19 cellular contexts compared by ENCODE assay signal in the genomic region with DNA sequence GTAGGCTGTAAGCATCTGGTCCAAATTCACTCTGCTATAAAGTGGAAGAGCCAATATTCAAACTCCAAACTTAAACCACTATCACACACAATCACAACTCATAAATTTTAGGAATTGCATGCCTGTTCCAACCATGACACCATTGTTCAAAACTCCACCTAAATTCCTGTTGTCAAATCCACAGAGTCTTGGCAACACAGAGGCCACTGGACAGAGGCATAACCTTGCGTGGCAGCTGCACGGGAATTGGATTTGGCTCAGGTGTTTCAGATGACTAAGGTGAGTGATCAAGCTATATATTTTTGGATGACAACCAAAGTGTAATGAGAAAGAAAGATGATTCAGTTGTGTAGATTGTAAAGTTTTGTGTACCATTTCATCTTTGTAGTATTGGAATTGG.
"Had no signal": no experiment of that assay in that cellular context is flagged by ENCODE, and none has a peak within 500 bp of the region (broad histone marks: within the 10 kb centered on the region; RNA-seq: fewer than 3 reads in every experiment).

No MANE protein-coding gene starts in this region.

- H3K27ac ChIP-seq: breast epithelium, heart left ventricle, prostate gland, right atrium auricular region, tibial artery had no signal

- DNase-seq: activated CD8-positive, alpha-beta memory T cell treated with anti-CD3 and anti-CD28 coated beads for 24 hours; activated CD8-positive, alpha-beta memory T cell treated with anti-CD3 and anti-CD28 coated beads, Interleukin-2, amount 50 U/mL, for 48 hours; activated effector memory CD4-positive, alpha-beta T cell treated with Interleukin-2 at 50 U/mL for 16 hours; activated naive CD4-positive, alpha-beta T cell treated with anti-CD3 and anti-CD28 coated beads, Interleukin-2, amount 50 U/mL, for 16 hours; activated T-cell treated with anti-CD3 and anti-CD28 coated beads, Interleukin-2, amount 50 U/mL, for 48 hours; aorta; effector memory CD4-positive, alpha-beta T cell; heart left ventricle; mesendoderm; naive thymus-derived CD4-positive, alpha-beta T cell; stimulated activated naive CD8-positive, alpha-beta T cell treated with anti-CD3 and anti-CD28 coated beads, Interleukin-15, Interleukin-2, amounts not matched to agents 100 U/mL and 50 U/mL, for 24 hours; substantia nigra; tibial artery had no signal

- ATAC-seq: activated CD4-positive, CD25-positive, alpha-beta regulatory T cell treated with anti-CD3 and anti-CD28 coated beads, Interleukin-2, amount 50 U/mL, for 24 hours; heart left ventricle; naive thymus-derived CD4-positive, alpha-beta T cell; stimulated activated naive CD8-positive, alpha-beta T cell treated with anti-CD3 and anti-CD28 coated beads, Interleukin-15, Interleukin-2, amounts not matched to agents 100 U/mL and 50 U/mL, for 24 hours had no signal

- H3K36me3 ChIP-seq: breast epithelium, heart left ventricle, prostate gland, right atrium auricular region, tibial artery had no signal

- H3K9me3 ChIP-seq: breast epithelium, heart left ventricle, prostate gland, right atrium auricular region, tibial artery had no signal

- H3K4me1 ChIP-seq: breast epithelium had no signal

- H3K4me3 ChIP-seq: breast epithelium, heart left ventricle, prostate gland, right atrium auricular region, tibial artery had no signal

- FAIRE-seq: endothelial cell of umbilical vein, frontal cortex had no signal

- H3K27me3 ChIP-seq: breast epithelium, right atrium auricular region, tibial artery had no signal
